In genomic region chr16:85634747-85635544, GRCh38 we compare ENCODE assay signal across 16 cellular contexts. TPM values are rescaled to one million over a fixed set of nuclear protein-coding genes. Genes with fewer than 3 reads are reported as not detected.
A peak's percentile ranks its signal among the peaks of the same experiment; 100 is the strongest.
DNase-seq lines count a peak whose midpoint lies in the region; FAIRE-seq and TF ChIP-seq lines count a peak whose summit lies in the region.
"Had no signal": no experiment of that assay in that cellular context is flagged by ENCODE, and none has a peak within 500 bp of the region (broad histone marks: within the 10 kb centered on the region; RNA-seq: fewer than 3 reads in every experiment).

No MANE protein-coding gene starts in this region.

- no peak for FAIRE-seq in D721Med (lab: Jason Lieb, UNC)

- H3K36me3 ChIP-seq in OCI-LY7 (ENCODE audit: insufficient read depth, low read length): peaks cover 5% of the 10 kb centered on the region

- CTCF ChIA-PET in OCI-LY7 (lab: Charles Lee; ENCODE audit: unreplicated experiment): interaction anchor here (0.6 kb wide), 1 partner anchor 381 kb away, joined by 3 read pairs; no protein-coding TSS in a partner anchor

- H3K4me3 ChIP-seq in OCI-LY7 (ENCODE audit: low read depth, low read length, poor library complexity, severe bottlenecking): no peak overlapping the region
- H3K4me3 ChIP-seq: esophagus squamous epithelium had no signal

- H3K27ac ChIP-seq in OCI-LY7 (ENCODE audit: low read depth, low read length, poor library complexity, severe bottlenecking) (no peak overlapping the region), epithelial cell of prostate (peak overlapping the region; percentile 21)
- H3K27ac ChIP-seq: esophagus squamous epithelium had no signal

- H3K4me1 ChIP-seq in OCI-LY7 (ENCODE audit: insufficient read depth, low read length, poor library complexity, severe bottlenecking): no peaks in the 10 kb centered on the region

- H3K9me2 ChIP-seq in OCI-LY7 (ENCODE audit: insufficient read depth, low read length): no peaks in the 10 kb centered on the region

- no peaks in the 10 kb centered on the region for H4K20me1 ChIP-seq in OCI-LY7 (ENCODE audit: insufficient read depth, low read length)

- POLR2A ChIA-PET in OCI-LY7 (lab: Charles Lee): no interaction called here

- no peak overlapping the region for H3K4me2 ChIP-seq in OCI-LY7 (ENCODE audit: low read length)

- no peaks in the 10 kb centered on the region for H3K9me3 ChIP-seq in OCI-LY7 (ENCODE audit: low read length)

- peak; percentile 94 for DNase-seq in 8988T
- no peak for DNase-seq in D721Med (ENCODE audit: insufficient read length, low spot score)
- no peak for DNase-seq in OCI-LY7 (ENCODE audit: low spot score)
- no peak for DNase-seq in epithelial cell of prostate (ENCODE audit: low read depth, low spot score)
- no peak for DNase-seq in stimulated activated naive CD4-positive, alpha-beta T cell treated with Interleukin-2 at 50 U/mL for 16 hours (lab: John Stamatoyannopoulos, UW)
- no peak for DNase-seq in NCI-H2196 (lab: John Stamatoyannopoulos, UW; ENCODE audit: unreplicated experiment)
- no peak for DNase-seq in NCI-H2171 (lab: John Stamatoyannopoulos, UW)
- no peak for DNase-seq in inferior parietal cortex (ENCODE audit: extremely low spot score)
- DNase-seq: activated CD4-positive, alpha-beta T cell treated with anti-CD3 and anti-CD28 coated beads for 4 hours; CD4-positive, CD25-positive, alpha-beta regulatory T cell; esophagus squamous epithelium; NCI-H1105; NK-92 treated with Interleukin-12 subunit alpha and Interleukin-12 subunit beta, amount 100 ng/mL, for 24 hours; posterior cingulate gyrus; stimulated activated CD4-positive, alpha-beta T cell treated with anti-CD3 and anti-CD28 coated beads, Interleukin-1b, Interleukin-23, amount 100 ng/mL, for 48 hours; stimulated activated naive CD4-positive, alpha-beta T cell had no signal

- no peak overlapping the region for H2AFZ ChIP-seq in OCI-LY7 (ENCODE audit: low read length)

- BruUV-seq in OCI-LY7 (replicated peaks; lab: Mats Ljungman, UMichigan): no TSS peak

- H3K79me2 ChIP-seq in OCI-LY7 (ENCODE audit: insufficient read depth, low read depth, low read length): no peaks in the 10 kb centered on the region

- TF ChIP-seq CTCF in D721Med (IDR thresholded peaks at IDR 0.05; ENCODE audit: insufficient read depth, missing control alignments) (peak; percentile 30), OCI-LY7 (conservative IDR thresholded peaks at IDR 0.05; ENCODE audit: low read length) (peak; percentile 66)

- intact Hi-C loops in OCI-LY7 (cut with micrococcal nuclease; ENCODE audit: unreplicated experiment): no loop called here

RNA-seq across cellular contexts. Expression of gene GSE1, which starts 21.8 kb away (rescaled TPM):
- total RNA-seq in OCI-LY7 (2014; rRNA removed; shearing (Covaris generic)): 30.9 and 32.4 TPM in 2 replicates
- 56.2 and 66.6 TPM in 2 replicates for total RNA-seq in OCI-LY7 (2022)

RNA-seq across cellular contexts. Expression of gene GINS2, which starts 53.8 kb away (rescaled TPM):
- 74.3 and 80.9 TPM in 2 replicates for total RNA-seq in OCI-LY7 (2014; rRNA removed; shearing (Covaris generic))
- total RNA-seq in OCI-LY7 (2022): 140 and 142 TPM in 2 replicates
